1 cellular context compared by ENCODE assay signal in the genomic region with DNA sequence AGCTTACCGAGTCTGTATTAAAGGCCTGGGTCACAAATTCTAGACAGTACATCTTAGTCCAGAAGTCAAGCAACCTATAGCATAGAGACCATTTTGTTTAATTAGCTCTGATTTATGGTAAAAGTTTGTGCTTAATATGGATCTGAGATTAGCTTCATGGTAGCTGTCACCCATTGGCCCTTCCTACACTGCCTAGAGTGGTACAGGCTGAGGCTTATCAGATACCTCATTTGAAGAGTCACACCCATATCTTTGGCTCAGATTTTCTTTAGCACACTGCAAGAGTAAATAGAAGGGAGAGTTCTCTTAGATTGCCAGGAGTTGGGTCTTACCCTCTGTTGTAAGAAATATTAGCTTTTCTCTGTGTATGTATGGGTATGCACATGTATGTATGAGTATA.
TF ChIP-seq lines count a peak whose summit lies in the region.

No MANE protein-coding gene starts in this region.

TF ChIP-seq in K562, 482 proteins besides CTCF, POLR2A, EP300 and RAD21:
- TF ChIP-seq RCOR1 (IDR thresholded peaks at IDR 0.05; ENCODE audit: borderline replicate concordance in 1 of 2, low read depth in 2 of 2, low read length in 2 of 2): peak in 1 of 2 experiments; percentile 52; a peak in 1 of 4 replicates
- TF ChIP-seq NFE2L1 (tag; IDR thresholded peaks at IDR 0.05; ENCODE audit: borderline replicate concordance, low read depth): no peak
- TF ChIP-seq, protein P1, sequence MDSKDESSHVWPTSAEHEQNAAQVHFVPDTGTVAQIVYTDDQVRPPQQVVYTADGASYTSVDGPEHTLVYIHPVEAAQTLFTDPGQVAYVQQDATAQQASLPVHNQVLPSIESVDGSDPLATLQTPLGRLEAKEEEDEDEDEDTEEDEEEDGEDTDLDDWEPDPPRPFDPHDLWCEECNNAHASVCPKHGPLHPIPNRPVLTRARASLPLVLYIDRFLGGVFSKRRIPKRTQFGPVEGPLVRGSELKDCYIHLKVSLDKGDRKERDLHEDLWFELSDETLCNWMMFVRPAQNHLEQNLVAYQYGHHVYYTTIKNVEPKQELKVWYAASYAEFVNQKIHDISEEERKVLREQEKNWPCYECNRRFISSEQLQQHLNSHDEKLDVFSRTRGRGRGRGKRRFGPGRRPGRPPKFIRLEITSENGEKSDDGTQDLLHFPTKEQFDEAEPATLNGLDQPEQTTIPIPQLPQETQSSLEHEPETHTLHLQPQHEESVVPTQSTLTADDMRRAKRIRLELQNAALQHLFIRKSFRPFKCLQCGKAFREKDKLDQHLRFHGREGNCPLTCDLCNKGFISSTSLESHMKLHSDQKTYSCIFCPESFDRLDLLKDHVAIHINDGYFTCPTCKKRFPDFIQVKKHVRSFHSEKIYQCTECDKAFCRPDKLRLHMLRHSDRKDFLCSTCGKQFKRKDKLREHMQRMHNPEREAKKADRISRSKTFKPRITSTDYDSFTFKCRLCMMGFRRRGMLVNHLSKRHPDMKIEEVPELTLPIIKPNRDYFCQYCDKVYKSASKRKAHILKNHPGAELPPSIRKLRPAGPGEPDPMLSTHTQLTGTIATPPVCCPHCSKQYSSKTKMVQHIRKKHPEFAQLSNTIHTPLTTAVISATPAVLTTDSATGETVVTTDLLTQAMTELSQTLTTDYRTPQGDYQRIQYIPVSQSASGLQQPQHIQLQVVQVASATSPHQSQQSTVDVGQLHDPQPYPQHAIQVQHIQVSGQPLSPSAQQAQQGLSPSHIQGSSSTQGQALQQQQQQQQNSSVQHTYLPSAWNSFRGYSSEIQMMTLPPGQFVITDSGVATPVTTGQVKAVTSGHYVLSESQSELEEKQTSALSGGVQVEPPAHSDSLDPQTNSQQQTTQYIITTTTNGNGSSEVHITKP (IDR thresholded peaks at IDR 0.05; ENCODE audit: partially characterized antibody): peak; percentile 33
- no peak for TF ChIP-seq ZNF232 (CRISPR knock-in tag; IDR thresholded peaks at IDR 0.05)
- TF ChIP-seq NRF1 (conservative IDR thresholded peaks at IDR 0.05 in 1 of 2, IDR thresholded peaks at IDR 0.05 in 1 of 2): no peak
- no peak for TF ChIP-seq COPS2 (conservative IDR thresholded peaks at IDR 0.05)
- TF ChIP-seq KDM1A (IDR thresholded peaks at IDR 0.05): 0 out of 4 replicates have a peak, but pooled peaks of 1 of the 2 experiments have one; percentile 20
